In genomic region chr3:107643038-107643883, GRCh38 we compare ENCODE assay signal across 14 cellular contexts.
DNase-seq lines count a peak whose midpoint lies in the region; ATAC-seq and TF ChIP-seq lines count a peak whose summit lies in the region.
"Had no signal": no experiment of that assay in that cellular context is flagged by ENCODE, and none has a peak within 500 bp of the region (broad histone marks: within the 10 kb centered on the region; RNA-seq: fewer than 3 reads in every experiment).

No MANE protein-coding gene starts in this region.

- WGBS in mammary epithelial cell (ENCODE audit: low coverage, missing lambda C conversion rate) = 98% methylated on average over 6 of the region's 6 CpGs

- no peaks in the 10 kb centered on the region for H3K27me3 ChIP-seq in mammary epithelial cell (ENCODE audit: insufficient read depth, low read length)
- H3K27me3 ChIP-seq: pancreas had no signal

- DNase-seq in activated T-cell treated with anti-CD3 and anti-CD28 coated beads, Interleukin-2, amount 50 U/mL, for 24 hours = no peak
- no peak for DNase-seq in activated T-cell treated with anti-CD3 and anti-CD28 coated beads, Interleukin-2, amount 50 U/mL, for 48 hours
- DNase-seq in LNCaP clone FGC (ENCODE audit: low read depth) = no peak
- no peak for DNase-seq in mammary epithelial cell
- no peak for DNase-seq in stimulated activated naive B cell treated with anti-CD40 and anti-IgM and Interleukin-4, amounts not matched to agents 10 μg/mL and 1 μg/mL and 100 μg/mL, for 72 hours
- DNase-seq in ureter (ENCODE audit: low spot score) = no peak
- DNase-seq: activated CD4-positive, alpha-beta T cell treated with anti-CD3 and anti-CD28 coated beads, Interleukin-2, amount 50 U/mL, for 1 hour; NCI-H1436 treated with DMSO at 0.1 percent for 48 hours; pancreas had no signal

- intact Hi-C loops in mammary epithelial cell (cut with micrococcal nuclease) = no loop called here

- dilution Hi-C loops in mammary epithelial cell (cut with HindIII; ENCODE audit: low sequenced_read_pairs) = no loop called here

- H3K9me3 Mint-ChIP-seq in activated T-cell treated with anti-CD3 and anti-CD28 coated beads, Interleukin-2, amount 50 U/mL, for 24 hours = no peaks in the 10 kb centered on the region
- no peaks in the 10 kb centered on the region for H3K9me3 Mint-ChIP-seq in stimulated activated naive B cell treated with anti-CD40 and anti-IgM and Interleukin-4, amounts not matched to agents 10 μg/mL and 1 μg/mL and 100 μg/mL, for 72 hours
- H3K9me3 Mint-ChIP-seq: stimulated activated effector memory CD8-positive, alpha-beta T cell treated with anti-CD3 and anti-CD28 coated beads, Interleukin-12 subunit alpha, Interleukin-12 subunit beta, amount 100 ng/mL, for 72 hours had no signal

- H3K4me3 ChIP-seq in LNCaP clone FGC (ENCODE audit: low read depth, low read length) = no peak overlapping the region
- no peak overlapping the region for H3K4me3 ChIP-seq in mammary epithelial cell (replicated peaks in 1 of 3; ENCODE audit: insufficient read depth in 1 of 3, low read depth in 2 of 3, low read length in 3 of 3)
- H3K4me3 ChIP-seq: pancreas had no signal

- in situ Hi-C loops in mammary epithelial cell (cut with MboI; ENCODE audit: low sequenced_read_pairs in 2 of 2) = no loop called here

- CTCF ChIA-PET in mammary epithelial cell (lab: Charles Lee; ENCODE audit: low non-redundant PET) = no interaction called here

- H3K27ac Mint-ChIP-seq in activated T-cell treated with anti-CD3 and anti-CD28 coated beads, Interleukin-2, amount 50 U/mL, for 24 hours = peak overlapping the region; percentile 64
- H3K27ac Mint-ChIP-seq in stimulated activated naive B cell treated with anti-CD40 and anti-IgM and Interleukin-4, amounts not matched to agents 10 μg/mL and 1 μg/mL and 100 μg/mL, for 72 hours = peak overlapping the region; percentile 31
- H3K27ac Mint-ChIP-seq: B cell; stimulated activated effector memory CD8-positive, alpha-beta T cell treated with anti-CD3 and anti-CD28 coated beads, Interleukin-12 subunit alpha, Interleukin-12 subunit beta, amount 100 ng/mL, for 72 hours had no signal

- H3K36me3 ChIP-seq in mammary epithelial cell (ENCODE audit: insufficient read depth, low read length) = peaks cover 3% of the 10 kb centered on the region
- H3K36me3 ChIP-seq: pancreas had no signal

- H3K36me3 Mint-ChIP-seq in activated T-cell treated with anti-CD3 and anti-CD28 coated beads, Interleukin-2, amount 50 U/mL, for 24 hours (ENCODE audit: low read depth) = peaks cover 21% of the 10 kb centered on the region
- H3K36me3 Mint-ChIP-seq in stimulated activated naive B cell treated with anti-CD40 and anti-IgM and Interleukin-4, amounts not matched to agents 10 μg/mL and 1 μg/mL and 100 μg/mL, for 72 hours = peaks cover 0 to 12% of the 10 kb centered on the region in 2 donors
- H3K36me3 Mint-ChIP-seq: stimulated activated effector memory CD8-positive, alpha-beta T cell treated with anti-CD3 and anti-CD28 coated beads, Interleukin-12 subunit alpha, Interleukin-12 subunit beta, amount 100 ng/mL, for 72 hours had no signal

- no peak overlapping the region for H3K9ac ChIP-seq in mammary epithelial cell (ENCODE audit: insufficient read depth, low read length)

- TF ChIP-seq CTCF in LNCaP clone FGC (IDR thresholded peaks at IDR 0.05; ENCODE audit: control insufficient read depth, extremely low read depth, insufficient read depth) (peak; percentile 28), mammary epithelial cell (conservative IDR thresholded peaks at IDR 0.05 in 1 of 2, IDR thresholded peaks at IDR 0.05 in 1 of 2; ENCODE audit: extremely low read depth in 1 of 2, insufficient read depth in 1 of 2, low read depth in 1 of 2, low read length in 2 of 2) (peak; percentile 7 to 38)

- no TSS peak for BruUV-seq in mammary epithelial cell (replicated peaks; lab: Mats Ljungman, UMichigan)

- ATAC-seq in stimulated activated naive B cell treated with anti-CD40 and anti-IgM and Interleukin-4, amounts not matched to agents 10 μg/mL and 1 μg/mL and 100 μg/mL, for 72 hours (replicated peaks) = peak; percentile 38 to 45
- ATAC-seq in HG02884 (IDR thresholded peaks at IDR 0.05; ENCODE audit: unreplicated experiment) = no peak
- ATAC-seq in GM21786 (IDR thresholded peaks at IDR 0.05; ENCODE audit: unreplicated experiment) = no peak
- ATAC-seq: stimulated activated effector memory CD8-positive, alpha-beta T cell treated with anti-CD3 and anti-CD28 coated beads, Interleukin-12 subunit alpha, Interleukin-12 subunit beta, amount 100 ng/mL, for 72 hours had no signal

- H3K4me1 Mint-ChIP-seq in activated T-cell treated with anti-CD3 and anti-CD28 coated beads, Interleukin-2, amount 50 U/mL, for 24 hours (ENCODE audit: low read depth) = peaks cover 38% of the 10 kb centered on the region
- peaks cover 13 to 35% of the 10 kb centered on the region in 2 donors for H3K4me1 Mint-ChIP-seq in stimulated activated naive B cell treated with anti-CD40 and anti-IgM and Interleukin-4, amounts not matched to agents 10 μg/mL and 1 μg/mL and 100 μg/mL, for 72 hours

- H3K4me2 ChIP-seq in mammary epithelial cell (ENCODE audit: insufficient read depth, low read depth, low read length) = no peak overlapping the region

- peaks cover 2% of the 10 kb centered on the region for H3K4me1 ChIP-seq in mammary epithelial cell (ENCODE audit: insufficient read depth, low read length)
- H3K4me1 ChIP-seq: pancreas had no signal

- no peak overlapping the region for H2AFZ ChIP-seq in mammary epithelial cell (ENCODE audit: low read depth, low read length)

- H3K27ac ChIP-seq in mammary epithelial cell (ENCODE audit: insufficient read depth, low read depth, low read length) = no peak overlapping the region
- H3K27ac ChIP-seq: epithelial cell of prostate, pancreas had no signal

- H3K79me2 ChIP-seq in mammary epithelial cell (ENCODE audit: insufficient read depth, low read length) = peaks cover 12% of the 10 kb centered on the region

- no peaks in the 10 kb centered on the region for H3K9me3 ChIP-seq in mammary epithelial cell (replicated peaks; ENCODE audit: insufficient read depth, low read length)
- H3K9me3 ChIP-seq: pancreas had no signal

- H4K20me1 ChIP-seq in mammary epithelial cell (ENCODE audit: insufficient read depth, low read length) = no peaks in the 10 kb centered on the region

- H3K4me3 Mint-ChIP-seq in activated T-cell treated with anti-CD3 and anti-CD28 coated beads, Interleukin-2, amount 50 U/mL, for 24 hours = no peak overlapping the region
- no peak overlapping the region for H3K4me3 Mint-ChIP-seq in stimulated activated naive B cell treated with anti-CD40 and anti-IgM and Interleukin-4, amounts not matched to agents 10 μg/mL and 1 μg/mL and 100 μg/mL, for 72 hours
- H3K4me3 Mint-ChIP-seq: B cell; stimulated activated effector memory CD8-positive, alpha-beta T cell treated with anti-CD3 and anti-CD28 coated beads, Interleukin-12 subunit alpha, Interleukin-12 subunit beta, amount 100 ng/mL, for 72 hours had no signal

- H3K27me3 Mint-ChIP-seq in activated T-cell treated with anti-CD3 and anti-CD28 coated beads, Interleukin-2, amount 50 U/mL, for 24 hours = no peaks in the 10 kb centered on the region
- H3K27me3 Mint-ChIP-seq in stimulated activated naive B cell treated with anti-CD40 and anti-IgM and Interleukin-4, amounts not matched to agents 10 μg/mL and 1 μg/mL and 100 μg/mL, for 72 hours = no peaks in the 10 kb centered on the region
- H3K27me3 Mint-ChIP-seq: B cell had no signal

Comparison
In these comparisons a context has a peak if more than half of its experiments do, and no peak if none do; other contexts are left out.
1. ATAC-seq: peak in stimulated activated naive B cell treated with anti-CD40 and anti-IgM and Interleukin-4, amounts not matched to agents 10 μg/mL and 1 μg/mL and 100 μg/mL, for 72 hours (2 of 2); none in HG02884 (single experiment) and GM21786 (single experiment).